23 cellular contexts compared by ENCODE assay signal in the genomic region with DNA sequence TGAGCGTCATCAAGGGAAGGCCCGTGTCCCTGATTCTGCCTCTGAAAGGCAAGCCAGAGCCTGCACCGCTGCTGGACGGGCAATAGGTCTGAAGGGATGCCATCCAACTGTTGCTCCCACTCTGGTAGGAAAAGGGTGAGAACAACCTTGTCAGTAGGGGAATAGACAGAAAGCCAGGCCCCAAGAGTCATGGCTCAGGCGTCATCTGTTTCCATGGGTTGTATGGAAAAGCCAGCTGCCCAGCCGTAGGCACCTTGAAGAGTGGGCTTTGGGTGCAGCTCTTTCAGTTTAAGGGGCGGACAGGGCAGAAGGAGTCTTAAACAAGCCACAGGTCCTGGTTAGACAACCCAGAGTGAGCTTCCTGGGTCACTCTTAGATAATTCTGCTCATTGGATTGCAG.
DNase-seq lines count a peak whose midpoint lies in the region; ATAC-seq, FAIRE-seq and TF ChIP-seq lines count a peak whose summit lies in the region.
"Had no signal": no experiment of that assay in that cellular context is flagged by ENCODE, and none has a peak within 500 bp of the region (broad histone marks: within the 10 kb centered on the region; RNA-seq: fewer than 3 reads in every experiment).

No MANE protein-coding gene starts in this region.

- H2BK15ac ChIP-seq in H1 (ENCODE audit: low read length) = no peak overlapping the region

- no peak for TF ChIP-seq EP300 in HepG2 (IDR thresholded peaks at IDR 0.05; ENCODE audit: low read depth in 2 of 2, low read length in 2 of 2)
- no peak for TF ChIP-seq EP300 in HepG2 (CRISPR knock-in tag; IDR thresholded peaks at IDR 0.05; ENCODE audit: borderline replicate concordance)
- TF ChIP-seq EP300 in H1 (IDR thresholded peaks at IDR 0.05; ENCODE audit: borderline replicate concordance in 1 of 2, low read depth in 2 of 2, low read length in 2 of 2) = no peak

- no peak overlapping the region for H4K91ac ChIP-seq in H1 (replicated peaks; ENCODE audit: insufficient read length, low read length)

- no peak for TF ChIP-seq POLR2A in HepG2 (IDR thresholded peaks at IDR 0.05; ENCODE audit: insufficient read depth in 1 of 2, low read depth in 2 of 2, low read length in 2 of 2)
- TF ChIP-seq POLR2A in right lobe of liver (IDR thresholded peaks at IDR 0.05) = no peak
- no peak for TF ChIP-seq POLR2A in H1 (IDR thresholded peaks at IDR 0.05; ENCODE audit: control extremely low read depth in 1 of 2, low read depth in 2 of 2, low read length in 2 of 2)

- no peak overlapping the region for H4K8ac ChIP-seq in H1 (ENCODE audit: extremely low read depth, insufficient read depth, low read length)

- no peaks in the 10 kb centered on the region for H3K36me3 ChIP-seq in HepG2 (replicated peaks in 1 of 2; ENCODE audit: control insufficient read depth in 1 of 2, insufficient read depth in 2 of 2, low read length in 2 of 2)
- H3K36me3 ChIP-seq in right lobe of liver = no peaks in the 10 kb centered on the region
- no peaks in the 10 kb centered on the region for H3K36me3 ChIP-seq in H1 (ENCODE audit: control insufficient read depth in 2 of 4, insufficient read depth in 4 of 4, low read length in 3 of 4)
- H3K36me3 ChIP-seq: BE2C; BLaER1 treated with 17β-estradiol and CSF1 and Interleukin-3, amounts not matched to agents 10 nM and 100 nM had no signal

- DNase-seq in DMS 273 (lab: John Stamatoyannopoulos, UW; ENCODE audit: unreplicated experiment) (peak; percentile 4), DMS 273 treated with DMSO at 0.1 percent for 48 hours (lab: John Stamatoyannopoulos, UW) (no peak), HepG2 (ENCODE audit: low spot score) (no peak), right lobe of liver (no peak), H1 (ENCODE audit: low read depth in 1 of 2, low spot score in 2 of 2) (no peak), SW 1271 (lab: John Stamatoyannopoulos, UW) (no peak)
- no peak for DNase-seq in activated effector memory CD4-positive, alpha-beta T cell treated with anti-CD3 and anti-CD28 coated beads, Interleukin-2, amount 50 U/mL, for 16 hours
- no peak for DNase-seq in activated CD4-positive, alpha-beta T cell treated with anti-CD3 and anti-CD28 coated beads, Interleukin-2, amount 50 U/mL, for 1 hour
- DNase-seq: ACHN; AML-193; BE2C; CD4-positive, alpha-beta T cell; CD8-positive, alpha-beta memory T cell; DMS153; DND-41; H9 had no signal

- no peak overlapping the region for H3K27ac ChIP-seq in HepG2 (ENCODE audit: extremely low read length, insufficient read depth, low read length)
- no peak overlapping the region for H3K27ac ChIP-seq in right lobe of liver
- no peak overlapping the region for H3K27ac ChIP-seq in H1 (ENCODE audit: low read depth, low read length)
- H3K27ac ChIP-seq: 22Rv1; BLaER1 treated with 17β-estradiol and CSF1 and Interleukin-3, amounts not matched to agents 10 nM and 100 nM had no signal

- no peaks in the 10 kb centered on the region for H3K27me3 ChIP-seq in HepG2 (ENCODE audit: control insufficient read depth in 1 of 2, insufficient read depth in 2 of 2, low read length in 2 of 2)
- no peaks in the 10 kb centered on the region for H3K27me3 ChIP-seq in right lobe of liver
- no peaks in the 10 kb centered on the region for H3K27me3 ChIP-seq in H1 (replicated peaks in 1 of 4; ENCODE audit: control insufficient read depth in 3 of 4, extremely low read depth in 1 of 4, insufficient read depth in 3 of 4, low read length in 3 of 4)
- H3K27me3 ChIP-seq: BLaER1 treated with 17β-estradiol and CSF1 and Interleukin-3, amounts not matched to agents 10 nM and 100 nM had no signal

- TF ChIP-seq CTCF in HepG2 (CRISPR knock-in tag; IDR thresholded peaks at IDR 0.05) (no peak), right lobe of liver (IDR thresholded peaks at IDR 0.05) (no peak), H1 (IDR thresholded peaks at IDR 0.05; ENCODE audit: control extremely low read depth in 1 of 3, insufficient read depth in 1 of 3, low read depth in 1 of 3, low read length in 3 of 3) (no peak)

- intact Hi-C loops in HepG2 (cut with micrococcal nuclease; ENCODE audit: unreplicated experiment) = no loop called here
- intact Hi-C loops in right lobe of liver (cut with DNase I) = no loop called here

- H2BK5ac ChIP-seq in H1 (ENCODE audit: low read depth, low read length) = no peak overlapping the region

- FAIRE-seq in HepG2 (lab: Jason Lieb, UNC) (no peak), H1 (lab: Jason Lieb, UNC) (no peak)
- FAIRE-seq: A204.1, D721Med, G401.6, GM12892 had no signal

- no peak overlapping the region for H3K18ac ChIP-seq in H1 (ENCODE audit: extremely low read depth, low read length)

- H3K23me2 ChIP-seq in H1 (ENCODE audit: low read depth, low read length) = peaks cover 2% of the 10 kb centered on the region; the same call in 1 of the 2 replicates

- H3K9ac ChIP-seq in HepG2 (ENCODE audit: insufficient read depth, low read depth, low read length) (no peak overlapping the region), H1 (replicated peaks in 1 of 4; ENCODE audit: extremely low read depth in 1 of 4, low read depth in 3 of 4, low read length in 3 of 4) (no peak overlapping the region)
- H3K9ac ChIP-seq: BLaER1 treated with 17β-estradiol and CSF1 and Interleukin-3, amounts not matched to agents 10 nM and 100 nM had no signal

- H2AK5ac ChIP-seq in H1 (ENCODE audit: low read depth, low read length) = no peak overlapping the region

- no peak overlapping the region for H3K56ac ChIP-seq in H1 (replicated peaks; ENCODE audit: insufficient read length, low read depth, low read length)

- H4K5ac ChIP-seq in H1 (ENCODE audit: insufficient read length, low read depth, low read length) = no peak overlapping the region

- no TSS peak for BruUV-seq in HepG2 (replicated peaks; lab: Mats Ljungman, UMichigan)

- H3K4me2 ChIP-seq in HepG2 (ENCODE audit: low read depth, low read length) (no peak overlapping the region), H1 (ENCODE audit: insufficient read depth in 1 of 2, low read depth in 2 of 2, low read length in 2 of 2) (no peak overlapping the region)
- H3K4me2 ChIP-seq: BLaER1 treated with 17β-estradiol and CSF1 and Interleukin-3, amounts not matched to agents 10 nM and 100 nM had no signal

- H3K14ac ChIP-seq in H1 (ENCODE audit: insufficient read length) = no peak overlapping the region

- H3K23ac ChIP-seq in H1 (ENCODE audit: insufficient read length) = no peak overlapping the region

- TF ChIP-seq RAD21 in HepG2 (CRISPR knock-in tag; IDR thresholded peaks at IDR 0.05) = no peak
- no peak for TF ChIP-seq RAD21 in H1 (IDR thresholded peaks at IDR 0.05 in 1 of 2, conservative IDR thresholded peaks at IDR 0.05 in 1 of 2; ENCODE audit: low read depth in 2 of 2, low read length in 2 of 2)

- H3K79me2 ChIP-seq in HepG2 (ENCODE audit: insufficient read depth, low read length) (no peaks in the 10 kb centered on the region), H1 (ENCODE audit: control insufficient read depth in 1 of 2, insufficient read depth in 2 of 2, low read length in 2 of 2) (no peaks in the 10 kb centered on the region)

- ATAC-seq in HepG2 = no peak
- no peak for ATAC-seq in right lobe of liver
- ATAC-seq: HCT116 had no signal

- H2BK20ac ChIP-seq in H1 (ENCODE audit: low read length) = no peak overlapping the region

- H3K9me3 ChIP-seq in HepG2 (ENCODE audit: low read length) = no peaks in the 10 kb centered on the region
- no peaks in the 10 kb centered on the region for H3K9me3 ChIP-seq in right lobe of liver
- H3K9me3 ChIP-seq in H1 (ENCODE audit: insufficient read depth in 2 of 2, low read depth in 1 of 2, low read length in 1 of 2) = no peaks in the 10 kb centered on the region
- H3K9me3 ChIP-seq: BE2C; BLaER1 treated with 17β-estradiol and CSF1 and Interleukin-3, amounts not matched to agents 10 nM and 100 nM had no signal

- no peak overlapping the region for H3K4ac ChIP-seq in H1 (replicated peaks; ENCODE audit: insufficient read length, low read depth, low read length)

- WGBS in HepG2 (ENCODE audit: low lambda C conversion rate) = 21% methylated on average over 7 of the region's 7 CpGs
- WGBS in right lobe of liver (ENCODE audit: insufficient coverage, low coverage, low lambda C conversion rate, missing lambda C conversion rate) = 84% methylated on average over 4 of the region's 7 CpGs
- WGBS in H1 (ENCODE audit: extremely low coverage in 1 of 2, insufficient coverage in 1 of 2, insufficient read length in 1 of 2, insufficient replicate concordance in 2 of 2, low coverage in 1 of 2, low lambda C conversion rate in 2 of 2, missing lambda C conversion rate in 1 of 2), 2 experiments = 93% methylated on average over 7 of the region's 7 CpGs; no CpG with 5 or more reads in 1 of the 2 experiments

- H2BK12ac ChIP-seq in H1 (ENCODE audit: low read depth, low read length) = no peak overlapping the region

- H3K79me1 ChIP-seq in H1 (ENCODE audit: low read depth, low read length) = no peaks in the 10 kb centered on the region

- H3K4me3 ChIP-seq in HepG2 (replicated peaks in 1 of 3; ENCODE audit: insufficient read depth in 1 of 3, low read depth in 2 of 3, low read length in 3 of 3) = no peak overlapping the region
- H3K4me3 ChIP-seq in right lobe of liver = no peak overlapping the region
- H3K4me3 ChIP-seq in H1 (ENCODE audit: extremely low read depth in 1 of 4, insufficient read depth in 2 of 4, low read depth in 3 of 4, low read length in 4 of 4) = no peak overlapping the region
- H3K4me3 ChIP-seq: BLaER1 treated with 17β-estradiol and CSF1 and Interleukin-3, amounts not matched to agents 10 nM and 100 nM had no signal

- H2AFZ ChIP-seq in HepG2 (ENCODE audit: low read length) = no peak overlapping the region
- no peak overlapping the region for H2AFZ ChIP-seq in H1 (ENCODE audit: low read length)

- H3K4me1 ChIP-seq in HepG2 (ENCODE audit: insufficient read depth, low read length) (no peaks in the 10 kb centered on the region), right lobe of liver (no peaks in the 10 kb centered on the region), H1 (replicated peaks in 1 of 4; ENCODE audit: control insufficient read depth in 3 of 4, insufficient read depth in 4 of 4, low read length in 3 of 4) (no peaks in the 10 kb centered on the region)
- H3K4me1 ChIP-seq: BE2C; BLaER1 treated with 17β-estradiol and CSF1 and Interleukin-3, amounts not matched to agents 10 nM and 100 nM had no signal

- no peak overlapping the region for H2BK120ac ChIP-seq in H1 (replicated peaks; ENCODE audit: low read depth, low read length)

- POLR2A ChIA-PET in HepG2 (lab: Yijun Ruan, JAX) (no interaction called here), H1 (lab: Charles Lee; ENCODE audit: partially characterized antibody) (no interaction called here)

- H4K20me1 ChIP-seq in HepG2 (ENCODE audit: insufficient read depth, low read length) (no peaks in the 10 kb centered on the region), H1 (replicated peaks in 1 of 2; ENCODE audit: control insufficient read depth in 1 of 2, insufficient read depth in 2 of 2, low read length in 2 of 2) (no peaks in the 10 kb centered on the region)
- H4K20me1 ChIP-seq: BLaER1 treated with 17β-estradiol and CSF1 and Interleukin-3, amounts not matched to agents 10 nM and 100 nM had no signal

- in situ Hi-C loops in HepG2 (cut with HindIII; ENCODE audit: extremely low pct_ligation_motif_present, low pct_unique_long_range_greater_than_20kb) = no loop called here

- CTCF ChIA-PET in HepG2 (lab: Yijun Ruan, JAX; ENCODE audit: low intra/inter-chr PET ratio, low total read pairs) = no interaction called here
- CTCF ChIA-PET in H1 (lab: Charles Lee; ENCODE audit: partially characterized antibody) = interaction anchor here (0.6 kb wide), 1 partner anchor 245 kb away, joined by 3 read pairs; no protein-coding TSS in a partner anchor
